In the genomic region with DNA sequence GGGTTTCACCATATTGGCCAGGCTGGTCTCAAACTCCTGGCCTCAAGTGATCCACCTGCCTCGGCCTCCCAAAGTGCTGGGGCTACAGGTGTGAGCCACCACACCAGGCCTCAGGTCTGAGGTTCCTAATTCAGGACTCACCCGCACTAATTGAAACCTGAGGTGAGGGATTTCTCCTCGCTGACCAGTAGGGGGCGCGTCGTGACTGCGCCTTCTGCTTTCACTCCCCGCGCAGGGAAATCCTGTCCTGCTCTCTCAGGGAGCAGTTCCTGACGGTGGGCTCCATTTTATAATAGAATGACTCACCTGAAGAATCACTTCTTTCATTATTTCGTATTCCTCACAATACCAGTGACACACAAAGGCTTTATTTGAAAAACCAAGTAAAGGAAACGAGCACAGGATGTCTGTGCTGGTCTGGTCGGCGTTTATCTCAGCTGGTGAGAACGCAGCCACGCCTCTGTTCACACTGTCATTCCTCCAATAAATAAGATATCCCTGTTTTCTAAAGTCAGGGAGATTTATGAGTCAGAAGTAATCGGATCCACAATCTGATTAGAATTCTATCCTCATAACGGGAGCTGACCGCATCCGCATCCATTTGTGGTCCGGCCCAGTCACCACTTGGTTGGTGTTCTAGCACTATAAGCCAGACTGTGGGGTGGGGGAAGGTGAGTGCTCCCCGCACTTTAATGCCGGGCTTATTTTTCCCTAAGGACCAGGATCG, we compare ENCODE assay signal across 8 cellular contexts. TPM values are rescaled to one million over a fixed set of nuclear protein-coding genes. Genes with fewer than 3 reads are reported as not detected.
DNase-seq lines count a peak whose midpoint lies in the region; ATAC-seq and TF ChIP-seq lines count a peak whose summit lies in the region.

No MANE protein-coding gene starts in this region.

- H3K4me2 ChIP-seq in neuronal stem cell (ENCODE audit: insufficient read depth, low read length, poor library complexity, severe bottlenecking): peak overlapping the region; percentile 78

- no peak overlapping the region for H4K8ac ChIP-seq in neuronal stem cell (ENCODE audit: low read depth, low read length)

- H2BK120ac ChIP-seq in neuronal stem cell (ENCODE audit: low read depth, low read length): no peak overlapping the region

- no peak overlapping the region for H3K9ac ChIP-seq in neuronal stem cell (ENCODE audit: low read depth, low read length, poor library complexity)

- TF ChIP-seq POLR2A in gastroesophageal sphincter (IDR thresholded peaks at IDR 0.05): no peak
- TF ChIP-seq POLR2A in stomach (IDR thresholded peaks at IDR 0.05): no peak

- 29 to 46% methylated on average over 12 to 20 of the region's 24 CpGs for WGBS in gastroesophageal sphincter (ENCODE audit: low coverage in 1 of 2), 2 donors
- WGBS in neuronal stem cell (ENCODE audit: extremely low coverage in 2 of 2, insufficient read length in 2 of 2, insufficient replicate concordance in 1 of 2), 2 donors: no CpG with 5 or more reads among the region's 24 CpGs
- WGBS in stomach, 5 donors: 17 to 23% (median 18%) methylated on average over 24 of the region's 24 CpGs

- no peak overlapping the region for H3K23ac ChIP-seq in neuronal stem cell (ENCODE audit: low read depth, low read length, poor library complexity)

- DNase-seq in COLO829 (ENCODE audit: low spot score) (peak; percentile 73), HuH-7 (ENCODE audit: low spot score) (peak; percentile 82), SJSA1 (ENCODE audit: low read depth in 1 of 2, low spot score in 2 of 2) (peak; percentile 75 to 87), neuronal stem cell (ENCODE audit: low spot score) (peak; percentile 74), stomach (peak; percentile 78)
- DNase-seq in activated naive CD4-positive, alpha-beta T cell treated with Interleukin-2 at 50 U/mL for 16 hours: peak; percentile 86

- no peak overlapping the region for H3K14ac ChIP-seq in neuronal stem cell (ENCODE audit: low read length)

- H2BK12ac ChIP-seq in neuronal stem cell (ENCODE audit: low read length): no peak overlapping the region

- H3K27ac ChIP-seq in SJSA1 (peak overlapping the region; percentile 68), gastroesophageal sphincter (peak overlapping the region in 3 of 4 donors; percentile 41 to 45 (median 44)), neuronal stem cell (replicated peaks; ENCODE audit: low read length) (no peak overlapping the region), stomach (peak overlapping the region in 4 of 5 donors; percentile 5 to 64 (median 42))

- no peaks in the 10 kb centered on the region for H3K79me1 ChIP-seq in neuronal stem cell (ENCODE audit: low read depth, low read length)

- H2AK5ac ChIP-seq in neuronal stem cell (ENCODE audit: low read depth, low read length): no peak overlapping the region

- intact Hi-C loops in stomach (cut with DNase I; ENCODE audit: low total_unique reads): no loop called here

- ATAC-seq in GM21390 (IDR thresholded peaks at IDR 0.05; ENCODE audit: unreplicated experiment) (peak; percentile 88), gastroesophageal sphincter (peak; percentile 92)

- H4K91ac ChIP-seq in neuronal stem cell (ENCODE audit: low read depth, low read length, poor library complexity): no peak overlapping the region

- no peak overlapping the region for H3K4ac ChIP-seq in neuronal stem cell (ENCODE audit: low read length)

- no peaks in the 10 kb centered on the region for H3K9me3 ChIP-seq in SJSA1 (replicated peaks)
- no peaks in the 10 kb centered on the region for H3K9me3 ChIP-seq in gastroesophageal sphincter
- H3K9me3 ChIP-seq in neuronal stem cell (replicated peaks in 1 of 2; ENCODE audit: control insufficient read depth in 2 of 2, insufficient read depth in 1 of 2, low read depth in 1 of 2, low read length in 2 of 2): no peaks in the 10 kb centered on the region
- no peaks in the 10 kb centered on the region for H3K9me3 ChIP-seq in stomach

- peak overlapping the region; percentile 89 for H2AFZ ChIP-seq in neuronal stem cell (ENCODE audit: low read length)

- no peaks in the 10 kb centered on the region for H3K36me3 ChIP-seq in SJSA1
- H3K36me3 ChIP-seq in gastroesophageal sphincter: no peaks in the 10 kb centered on the region
- no peaks in the 10 kb centered on the region for H3K36me3 ChIP-seq in neuronal stem cell (replicated peaks in 1 of 2; ENCODE audit: control insufficient read depth in 2 of 2, insufficient read depth in 2 of 2, low read length in 2 of 2)
- H3K36me3 ChIP-seq in stomach: no peaks in the 10 kb centered on the region

- H2BK15ac ChIP-seq in neuronal stem cell (ENCODE audit: low read length): no peak overlapping the region

- H3K27me3 ChIP-seq in SJSA1 (replicated peaks): no peaks in the 10 kb centered on the region
- H3K27me3 ChIP-seq in gastroesophageal sphincter: no peaks in the 10 kb centered on the region
- no peaks in the 10 kb centered on the region for H3K27me3 ChIP-seq in neuronal stem cell (ENCODE audit: control insufficient read depth in 3 of 3, insufficient read depth in 3 of 3, low read depth in 1 of 3, low read length in 3 of 3)
- no peaks in the 10 kb centered on the region for H3K27me3 ChIP-seq in stomach

- no peak overlapping the region for H2BK5ac ChIP-seq in neuronal stem cell (ENCODE audit: low read length)

- TF ChIP-seq CTCF in gastroesophageal sphincter (IDR thresholded peaks at IDR 0.05) (peak in 3 of 4 experiments; percentile 90 to 93 (median 92)), stomach (IDR thresholded peaks at IDR 0.05) (peak in 5 of 7 experiments; percentile 67 to 93 (median 90))

- peaks cover 29% of the 10 kb centered on the region for H3K4me1 ChIP-seq in SJSA1 (replicated peaks)
- H3K4me1 ChIP-seq in gastroesophageal sphincter: peaks cover 0 to 25% (median 0%) of the 10 kb centered on the region in 3 donors
- peaks cover 10 to 13% of the 10 kb centered on the region in 2 donors for H3K4me1 ChIP-seq in neuronal stem cell (ENCODE audit: control insufficient read depth in 2 of 2, insufficient read depth in 1 of 2, low read depth in 1 of 2, low read length in 2 of 2)
- H3K4me1 ChIP-seq in stomach: peaks cover 0 to 29% (median 6%) of the 10 kb centered on the region in 4 donors

- no peak overlapping the region for H3K18ac ChIP-seq in neuronal stem cell (ENCODE audit: low read length)

- TF ChIP-seq EP300 in gastroesophageal sphincter (IDR thresholded peaks at IDR 0.05): no peak
- TF ChIP-seq EP300 in stomach (IDR thresholded peaks at IDR 0.05): no peak

- H3K4me3 ChIP-seq in SJSA1: peak overlapping the region; percentile 18
- H3K4me3 ChIP-seq in gastroesophageal sphincter: peak overlapping the region in 1 of 2 donors; percentile 21
- H3K4me3 ChIP-seq in neuronal stem cell (ENCODE audit: low read length in 2 of 2): peak overlapping the region; percentile 54 to 58
- H3K4me3 ChIP-seq in stomach: peak overlapping the region in 3 of 4 donors; percentile 6 to 36 (median 21)

RNA-seq across cellular contexts. Expression of gene BAG3, which starts 35.4 kb away (rescaled TPM):
- total RNA-seq in SJSA1 (2014; rRNA removed; shearing (Covaris generic)): 12.6 and 19.7 TPM in 2 replicates
- total RNA-seq in gastroesophageal sphincter (10 to 100 TPM; 31.2 to 80.4 (median 61.4) TPM), stomach (100 to 1,000 TPM in 1 of 5 donors, 10 to 100 TPM in 3, 1 to 10 TPM in 1; 8.4 to 113 (median 27.8) TPM)
- 12.6 TPM for polyA plus RNA-seq in neuronal stem cell (2013, experiment 1 of 2)
- polyA plus RNA-seq in neuronal stem cell (2013, experiment 2 of 2): 12.7 TPM
- 10 to 100 TPM; 18.9 to 37.8 (median 26.9) TPM for polyA plus RNA-seq in stomach

RNA-seq across cellular contexts. Expression of gene INPP5F, which starts 39.2 kb away (rescaled TPM):
- total RNA-seq in SJSA1 (2014; rRNA removed; shearing (Covaris generic)): 39.9 and 46.3 TPM in 2 replicates
- total RNA-seq in gastroesophageal sphincter (10 to 100 TPM; 17.1 to 26.9 (median 24.0) TPM), stomach (10 to 100 TPM; 15.4 to 25.7 (median 20.3) TPM)
- 92.2 TPM for polyA plus RNA-seq in neuronal stem cell (2013, experiment 1 of 2)
- 93.5 TPM for polyA plus RNA-seq in neuronal stem cell (2013, experiment 2 of 2)
- polyA plus RNA-seq in stomach: 1 to 10 TPM; 4.6 to 8.7 (median 4.9) TPM
